ENCODE assay signal across 11 cellular contexts in genomic region chr1:66343569-66344325, GRCh38.
DNase-seq lines count a peak whose midpoint lies in the region; ATAC-seq and TF ChIP-seq lines count a peak whose summit lies in the region.
"Had no signal": no experiment of that assay in that cellular context is flagged by ENCODE, and none has a peak within 500 bp of the region (broad histone marks: within the 10 kb centered on the region; RNA-seq: fewer than 3 reads in every experiment).

No MANE protein-coding gene starts in this region.

- peak; percentile 28 for TF ChIP-seq CTCF in chondrocyte (IDR thresholded peaks at IDR 0.05)

- peak overlapping the region; percentile 61 for H3K4me3 Mint-ChIP-seq in activated naive CD4-positive, alpha-beta T cell treated with anti-CD3 and anti-CD28 coated beads, Interleukin-2, amount 50 U/mL, for 24 hours
- H3K4me3 Mint-ChIP-seq in chondrocyte (ENCODE audit: unreplicated experiment), result no peak overlapping the region
- peak overlapping the region; percentile 5 to 11 for H3K4me3 Mint-ChIP-seq in stimulated activated naive B cell treated with anti-CD40 and anti-IgM and Interleukin-4, amounts not matched to agents 10 μg/mL and 1 μg/mL and 100 μg/mL, for 72 hours
- H3K4me3 Mint-ChIP-seq: H9 had no signal

- no peak for DNase-seq in activated naive CD4-positive, alpha-beta T cell treated with anti-CD3 and anti-CD28 coated beads, Interleukin-2, amount 50 U/mL, for 72 hours (ENCODE audit: low spot score in 2 of 2)
- DNase-seq in NCI-H524 treated with DMSO at 0.1 percent for 48 hours (lab: John Stamatoyannopoulos, UW) (peak; percentile 61), chondrocyte (ENCODE audit: low spot score) (no peak), Right ventricle myocardium superior (no peak), HK-2 (ENCODE audit: unreplicated experiment) (no peak)
- DNase-seq in stimulated activated naive B cell treated with anti-CD40 and anti-IgM and Interleukin-4, amounts not matched to agents 10 μg/mL and 1 μg/mL and 100 μg/mL, for 72 hours, result no peak
- DNase-seq: activated CD4-positive, alpha-beta T cell treated with anti-CD3 and anti-CD28 coated beads, Interleukin-2, amount 50 U/mL, for 4 hours; H9; stimulated activated CD4-positive, alpha-beta T cell treated with anti-CD3 and anti-CD28 coated beads, Interleukin-1b, Interleukin-23, amount 100 ng/mL, for 48 hours had no signal

- H3K27ac Mint-ChIP-seq in activated naive CD4-positive, alpha-beta T cell treated with anti-CD3 and anti-CD28 coated beads, Interleukin-2, amount 50 U/mL, for 24 hours, result peak overlapping the region; percentile 76
- peak overlapping the region in 1 of 2 donors; percentile 62 for H3K27ac Mint-ChIP-seq in activated naive CD4-positive, alpha-beta T cell treated with anti-CD3 and anti-CD28 coated beads, Interleukin-2, amount 50 U/mL, for 72 hours
- no peak overlapping the region for H3K27ac Mint-ChIP-seq in chondrocyte (ENCODE audit: unreplicated experiment)
- H3K27ac Mint-ChIP-seq in stimulated activated naive B cell treated with anti-CD40 and anti-IgM and Interleukin-4, amounts not matched to agents 10 μg/mL and 1 μg/mL and 100 μg/mL, for 72 hours, result peak overlapping the region; percentile 72

- no peak for ATAC-seq in activated naive CD4-positive, alpha-beta T cell treated with anti-CD3 and anti-CD28 coated beads, Interleukin-2, amount 50 U/mL, for 72 hours
- ATAC-seq in stimulated activated naive B cell treated with anti-CD40 and anti-IgM and Interleukin-4, amounts not matched to agents 10 μg/mL and 1 μg/mL and 100 μg/mL, for 72 hours (replicated peaks), result no peak
- no peak for ATAC-seq in HG03139 (IDR thresholded peaks at IDR 0.05; ENCODE audit: unreplicated experiment)
- no peak for ATAC-seq in Right ventricle myocardium superior (ENCODE audit: poor library complexity)

- peaks cover 20% of the 10 kb centered on the region for H3K36me3 Mint-ChIP-seq in activated naive CD4-positive, alpha-beta T cell treated with anti-CD3 and anti-CD28 coated beads, Interleukin-2, amount 50 U/mL, for 24 hours
- H3K36me3 Mint-ChIP-seq in activated naive CD4-positive, alpha-beta T cell treated with anti-CD3 and anti-CD28 coated beads, Interleukin-2, amount 50 U/mL, for 72 hours, result peaks cover 5 to 16% of the 10 kb centered on the region in 2 donors
- no peaks in the 10 kb centered on the region for H3K36me3 Mint-ChIP-seq in chondrocyte (ENCODE audit: low read depth)
- H3K36me3 Mint-ChIP-seq in stimulated activated naive B cell treated with anti-CD40 and anti-IgM and Interleukin-4, amounts not matched to agents 10 μg/mL and 1 μg/mL and 100 μg/mL, for 72 hours, result peaks cover 2 to 22% of the 10 kb centered on the region in 2 donors

- intact Hi-C loops in Right ventricle myocardium superior (cut with DNase I), result no loop called here

- no peaks in the 10 kb centered on the region for H3K27me3 Mint-ChIP-seq in activated naive CD4-positive, alpha-beta T cell treated with anti-CD3 and anti-CD28 coated beads, Interleukin-2, amount 50 U/mL, for 24 hours
- H3K27me3 Mint-ChIP-seq in chondrocyte (ENCODE audit: low read depth), result no peaks in the 10 kb centered on the region
- no peaks in the 10 kb centered on the region for H3K27me3 Mint-ChIP-seq in stimulated activated naive B cell treated with anti-CD40 and anti-IgM and Interleukin-4, amounts not matched to agents 10 μg/mL and 1 μg/mL and 100 μg/mL, for 72 hours

- H3K9me3 Mint-ChIP-seq in activated naive CD4-positive, alpha-beta T cell treated with anti-CD3 and anti-CD28 coated beads, Interleukin-2, amount 50 U/mL, for 24 hours, result no peaks in the 10 kb centered on the region
- H3K9me3 Mint-ChIP-seq in activated naive CD4-positive, alpha-beta T cell treated with anti-CD3 and anti-CD28 coated beads, Interleukin-2, amount 50 U/mL, for 72 hours, result no peaks in the 10 kb centered on the region
- H3K9me3 Mint-ChIP-seq in chondrocyte (ENCODE audit: low read depth), result no peaks in the 10 kb centered on the region
- no peaks in the 10 kb centered on the region for H3K9me3 Mint-ChIP-seq in stimulated activated naive B cell treated with anti-CD40 and anti-IgM and Interleukin-4, amounts not matched to agents 10 μg/mL and 1 μg/mL and 100 μg/mL, for 72 hours
- H3K9me3 Mint-ChIP-seq: H9 had no signal

- peaks cover 87% of the 10 kb centered on the region for H3K4me1 Mint-ChIP-seq in activated naive CD4-positive, alpha-beta T cell treated with anti-CD3 and anti-CD28 coated beads, Interleukin-2, amount 50 U/mL, for 24 hours
- peaks cover 15% of the 10 kb centered on the region for H3K4me1 Mint-ChIP-seq in chondrocyte (ENCODE audit: low read depth)
- H3K4me1 Mint-ChIP-seq in stimulated activated naive B cell treated with anti-CD40 and anti-IgM and Interleukin-4, amounts not matched to agents 10 μg/mL and 1 μg/mL and 100 μg/mL, for 72 hours, result peaks cover 32 to 70% of the 10 kb centered on the region in 2 donors
